Comparison of ENCODE assay signal across 25 cellular contexts in genomic region chr1:194568610-194569009, GRCh38.
A peak's percentile ranks its signal among the peaks of the same experiment; 100 is the strongest.
DNase-seq lines count a peak whose midpoint lies in the region; ATAC-seq, FAIRE-seq and TF ChIP-seq lines count a peak whose summit lies in the region.
"Had no signal": no experiment of that assay in that cellular context is flagged by ENCODE, and none has a peak within 500 bp of the region (broad histone marks: within the 10 kb centered on the region; RNA-seq: fewer than 3 reads in every experiment).

No MANE protein-coding gene starts in this region.

- H3K4me3 ChIP-seq in SK-N-SH (ENCODE audit: low read depth in 2 of 2, low read length in 1 of 2) (no peak overlapping the region), NB4 (ENCODE audit: low read depth, low read length) (no peak overlapping the region), PC-3 (ENCODE audit: low read length) (no peak overlapping the region)
- H3K4me3 ChIP-seq: body of pancreas, coronary artery, HAP-1, testis had no signal

- H3K4me1 ChIP-seq in SK-N-SH (ENCODE audit: control insufficient read depth in 1 of 2, insufficient read depth in 2 of 2, low read depth in 1 of 2, low read length in 1 of 2) (no peaks in the 10 kb centered on the region), PC-3 (ENCODE audit: insufficient read depth, low read length) (peaks cover 7% of the 10 kb centered on the region; the same call in 1 of the 2 replicates)
- H3K4me1 ChIP-seq: body of pancreas, HAP-1, testis had no signal

- 0 out of 2 replicates have a peak, but pooled peaks cover 5% of the 10 kb centered on the region for H3K9me2 ChIP-seq in SK-N-SH
- no peaks in the 10 kb centered on the region for H3K9me2 ChIP-seq in PC-3 (replicated peaks; ENCODE audit: low read length)

- no peak for TF ChIP-seq EP300 in SK-N-SH (IDR thresholded peaks at IDR 0.05; ENCODE audit: borderline replicate concordance in 1 of 2, low read depth in 1 of 2, low read length in 1 of 2)

- no peaks in the 10 kb centered on the region for H3K36me3 ChIP-seq in SK-N-SH (replicated peaks in 1 of 2; ENCODE audit: control insufficient read depth in 1 of 2, insufficient read depth in 2 of 2, low read length in 1 of 2)
- H3K36me3 ChIP-seq in PC-3 (ENCODE audit: low read depth, low read length) = no peaks in the 10 kb centered on the region
- H3K36me3 ChIP-seq: HAP-1 had no signal

- TF ChIP-seq POLR2A in NB4 (IDR thresholded peaks at IDR 0.05; ENCODE audit: extremely low read depth, insufficient read length) = no peak

- CTCF ChIA-PET in SK-N-SH (lab: Yijun Ruan, JAX) = no interaction called here
- CTCF ChIA-PET in PC-3 (lab: Charles Lee) = no interaction called here

- DNase-seq in SK-N-SH (no peak), NB4 (ENCODE audit: low read depth) (peak; percentile 2), chondrocyte (ENCODE audit: low spot score) (no peak), urothelium cell line (ENCODE audit: low spot score) (peak; percentile 1), PC-3 (no peak)
- no peak for DNase-seq in activated naive CD4-positive, alpha-beta T cell treated with anti-CD3 and anti-CD28 coated beads, Interleukin-2, amount 50 U/mL, for 16 hours
- DNase-seq: 8988T; activated CD8-positive, alpha-beta T cell treated with anti-CD3 and anti-CD28 coated beads for 36 hours; activated naive CD4-positive, alpha-beta T cell treated with anti-CD3 and anti-CD28 coated beads, Interleukin-2, amount 10 ng/mL, durations not matched to agents 7 days and 5 days; activated T-cell treated with anti-CD3 and anti-CD28 coated beads, Interleukin-2, amount 50 U/mL, for 4 hours; body of pancreas; CD4-positive, alpha-beta memory T cell; DMS53; left colon; MM.1S; NCI-H1930; NCI-H446 treated with DMSO at 0.1 percent for 48 hours; T-helper 1 cell; testis had no signal

- ATAC-seq in SK-N-SH treated with all-trans-retinoic acid at 6 μM for 48 hours = no peak
- ATAC-seq in PC-3 = no peak
- no peak for ATAC-seq in GM21526 (IDR thresholded peaks at IDR 0.05; ENCODE audit: low FRiP score, unreplicated experiment)
- ATAC-seq: activated CD8-positive, alpha-beta T cell treated with anti-CD3 and anti-CD28 coated beads for 36 hours; activated T-cell treated with anti-CD3 and anti-CD28 coated beads, Interleukin-2, amount 50 U/mL, for 4 hours; body of pancreas; left colon; Right ventricle myocardium inferior had no signal

- H3K9me3 Mint-ChIP-seq in chondrocyte (ENCODE audit: low read depth) = no peaks in the 10 kb centered on the region
- H3K9me3 Mint-ChIP-seq: activated CD8-positive, alpha-beta T cell treated with anti-CD3 and anti-CD28 coated beads for 36 hours; activated naive CD4-positive, alpha-beta T cell treated with anti-CD3 and anti-CD28 coated beads, Interleukin-2, amount 10 ng/mL, durations not matched to agents 7 days and 5 days; activated T-cell treated with anti-CD3 and anti-CD28 coated beads, Interleukin-2, amount 50 U/mL, for 4 hours had no signal

- H3K9me3 ChIP-seq in SK-N-SH (no peaks in the 10 kb centered on the region), PC-3 (ENCODE audit: low read length) (no peaks in the 10 kb centered on the region)
- H3K9me3 ChIP-seq: body of pancreas, HAP-1, testis had no signal

- H3K27me3 Mint-ChIP-seq in chondrocyte (ENCODE audit: low read depth) = no peaks in the 10 kb centered on the region
- H3K27me3 Mint-ChIP-seq: activated CD8-positive, alpha-beta T cell treated with anti-CD3 and anti-CD28 coated beads for 36 hours; activated naive CD4-positive, alpha-beta T cell treated with anti-CD3 and anti-CD28 coated beads, Interleukin-2, amount 10 ng/mL, durations not matched to agents 7 days and 5 days; CD4-positive, alpha-beta memory T cell had no signal

- intact Hi-C loops in PC-3 (cut with micrococcal nuclease) = no loop called here

- H2AFZ ChIP-seq in SK-N-SH (ENCODE audit: low read depth) = no peak overlapping the region
- no peak overlapping the region for H2AFZ ChIP-seq in PC-3 (ENCODE audit: low read length)

- no peak overlapping the region for H3K9ac ChIP-seq in SK-N-SH
- no peak overlapping the region for H3K9ac ChIP-seq in PC-3 (ENCODE audit: low read length)

- no peak overlapping the region for H3K4me2 ChIP-seq in SK-N-SH
- no peak overlapping the region for H3K4me2 ChIP-seq in PC-3 (ENCODE audit: low read length)

- H4K20me1 ChIP-seq in SK-N-SH (ENCODE audit: insufficient read depth) (no peaks in the 10 kb centered on the region), PC-3 (ENCODE audit: low read length) (no peaks in the 10 kb centered on the region)

- no peak for TF ChIP-seq CTCF in SK-N-SH (IDR thresholded peaks at IDR 0.05)
- TF ChIP-seq CTCF in NB4 (IDR thresholded peaks at IDR 0.05; ENCODE audit: low read depth, low read length) = no peak
- peak; percentile 16 for TF ChIP-seq CTCF in chondrocyte (IDR thresholded peaks at IDR 0.05)
- TF ChIP-seq CTCF in PC-3 (conservative IDR thresholded peaks at IDR 0.05; ENCODE audit: low read depth, low read length) = no peak

- H3K27ac ChIP-seq in SK-N-SH (ENCODE audit: low read depth in 2 of 2, low read length in 1 of 2) (no peak overlapping the region), PC-3 (ENCODE audit: low read length) (no peak overlapping the region)
- H3K27ac ChIP-seq: body of pancreas, coronary artery, testis had no signal

- BruUV-seq in PC-3 (replicated peaks; lab: Mats Ljungman, UMichigan) = no TSS peak

- no peak for TF ChIP-seq RAD21 in SK-N-SH (IDR thresholded peaks at IDR 0.05; ENCODE audit: low read length)

- H3K36me3 Mint-ChIP-seq in chondrocyte (ENCODE audit: low read depth) = no peaks in the 10 kb centered on the region
- H3K36me3 Mint-ChIP-seq: activated naive CD4-positive, alpha-beta T cell treated with anti-CD3 and anti-CD28 coated beads, Interleukin-2, amount 10 ng/mL, durations not matched to agents 7 days and 5 days; CD4-positive, alpha-beta memory T cell had no signal

- H3K4me1 Mint-ChIP-seq in chondrocyte (ENCODE audit: low read depth) = peaks cover 10% of the 10 kb centered on the region
- H3K4me1 Mint-ChIP-seq: activated naive CD4-positive, alpha-beta T cell treated with anti-CD3 and anti-CD28 coated beads, Interleukin-2, amount 10 ng/mL, durations not matched to agents 7 days and 5 days; CD4-positive, alpha-beta memory T cell had no signal

- H3K27me3 ChIP-seq in SK-N-SH (ENCODE audit: insufficient read depth) (no peaks in the 10 kb centered on the region), PC-3 (ENCODE audit: low read length) (no peaks in the 10 kb centered on the region)
- H3K27me3 ChIP-seq: body of pancreas, testis had no signal

- H3K4me3 Mint-ChIP-seq in chondrocyte (ENCODE audit: unreplicated experiment) = no peak overlapping the region
- H3K4me3 Mint-ChIP-seq: activated CD8-positive, alpha-beta T cell treated with anti-CD3 and anti-CD28 coated beads for 36 hours; activated naive CD4-positive, alpha-beta T cell treated with anti-CD3 and anti-CD28 coated beads, Interleukin-2, amount 10 ng/mL, durations not matched to agents 7 days and 5 days; activated T-cell treated with anti-CD3 and anti-CD28 coated beads, Interleukin-2, amount 50 U/mL, for 4 hours; CD4-positive, alpha-beta memory T cell had no signal

- H3F3A ChIP-seq in SK-N-SH (replicated peaks; ENCODE audit: insufficient read depth) (no peaks in the 10 kb centered on the region), PC-3 (ENCODE audit: low read length, unreplicated experiment) (no peaks in the 10 kb centered on the region)

- no peak for FAIRE-seq in urothelium cell line (lab: Jason Lieb, UNC)
- FAIRE-seq: GM18507 had no signal

- POLR2A ChIA-PET in SK-N-SH (lab: Yijun Ruan, JAX) = no interaction called here
- POLR2A ChIA-PET in PC-3 (lab: Charles Lee; ENCODE audit: unreplicated experiment) = no interaction called here

- no peak overlapping the region for H3K27ac Mint-ChIP-seq in chondrocyte (ENCODE audit: unreplicated experiment)
- H3K27ac Mint-ChIP-seq: activated CD8-positive, alpha-beta T cell treated with anti-CD3 and anti-CD28 coated beads for 36 hours; activated naive CD4-positive, alpha-beta T cell treated with anti-CD3 and anti-CD28 coated beads, Interleukin-2, amount 10 ng/mL, durations not matched to agents 7 days and 5 days; CD4-positive, alpha-beta memory T cell had no signal

- H3K79me2 ChIP-seq in SK-N-SH (ENCODE audit: insufficient read depth) = no peaks in the 10 kb centered on the region
- no peaks in the 10 kb centered on the region for H3K79me2 ChIP-seq in PC-3 (ENCODE audit: low read length)

TF ChIP-seq in SK-N-SH, 30 proteins besides CTCF, POLR2A, EP300 and RAD21 (continues in another document):
- no peak for TF ChIP-seq IRF3 (IDR thresholded peaks at IDR 0.05; ENCODE audit: low read depth, low read length)

TF ChIP-seq in SK-N-SH treated with all-trans-retinoic acid at 6 μM for 48 hours, 23 proteins besides CTCF, POLR2A, EP300 and RAD21 (continues in another document):
- TF ChIP-seq ZC3H10 (CRISPR knock-in tag; IDR thresholded peaks at IDR 0.05) = no peak
- TF ChIP-seq SNAI2 (CRISPR knock-in tag; IDR thresholded peaks at IDR 0.05) = no peak
- TF ChIP-seq TSHZ2 (CRISPR knock-in tag; IDR thresholded peaks at IDR 0.05) = no peak
- no peak for TF ChIP-seq RARB (CRISPR knock-in tag; IDR thresholded peaks at IDR 0.05)
- TF ChIP-seq TCF4 (CRISPR knock-in tag; IDR thresholded peaks at IDR 0.05; ENCODE audit: borderline replicate concordance) = no peak
- no peak for TF ChIP-seq ARNTL (CRISPR knock-in tag; IDR thresholded peaks at IDR 0.05; ENCODE audit: borderline replicate concordance, low read depth)
- TF ChIP-seq ZNF8 (CRISPR knock-in tag; IDR thresholded peaks at IDR 0.05) = no peak

Comparison
In these comparisons a context has a peak if more than half of its experiments do, and no peak if none do; other contexts are left out.
1. DNase-seq: peak in NB4 (single experiment) and urothelium cell line (single experiment); none in SK-N-SH (single experiment), chondrocyte (single experiment), PC-3 (single experiment) and activated naive CD4-positive, alpha-beta T cell treated with anti-CD3 and anti-CD28 coated beads, Interleukin-2, amount 50 U/mL, for 16 hours (single experiment).